Comparison of ENCODE assay signal across 25 cellular contexts in the genomic region with DNA sequence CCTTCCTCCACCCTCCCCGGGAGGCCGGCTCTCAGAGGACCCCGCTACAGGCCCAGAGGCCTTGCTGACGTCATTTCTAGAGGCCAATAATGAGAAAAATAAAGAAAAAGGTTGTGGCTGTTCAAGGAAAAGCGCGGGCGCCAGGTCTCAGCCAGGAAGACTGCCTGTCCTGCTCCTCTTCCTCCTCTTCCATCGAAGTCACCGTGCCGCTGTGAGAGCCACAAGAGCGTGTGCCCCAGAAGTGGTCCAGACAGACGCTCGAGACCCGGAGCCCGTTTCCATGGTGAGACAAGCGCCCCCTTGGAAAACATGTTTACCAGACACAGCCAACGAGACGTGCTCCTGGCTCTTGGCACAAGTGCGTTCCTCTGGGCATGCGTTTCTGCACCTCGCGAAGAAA.
A peak's percentile ranks its signal among the peaks of the same experiment; 100 is the strongest.
DNase-seq lines count a peak whose midpoint lies in the region; ATAC-seq and TF ChIP-seq lines count a peak whose summit lies in the region.
"Had no signal": no experiment of that assay in that cellular context is flagged by ENCODE, and none has a peak within 500 bp of the region (broad histone marks: within the 10 kb centered on the region; RNA-seq: fewer than 3 reads in every experiment).

No MANE protein-coding gene starts in this region.

- POLR2A ChIA-PET in activated CD4-positive, alpha-beta T cell treated with anti-CD3 and anti-CD28 coated beads for 36 hours (lab: Charles Lee), result no interaction called here

- H3K36me3 ChIP-seq in BLaER1, result peaks cover 58% of the 10 kb centered on the region

- peak overlapping the region; percentile 62 for H3K4me2 ChIP-seq in BLaER1

- H3K27ac Mint-ChIP-seq in activated CD4-positive, alpha-beta T cell treated with anti-CD3 and anti-CD28 coated beads for 36 hours, result no peak overlapping the region
- peak overlapping the region in 3 of 5 experiments; percentile 77 to 95 (median 80) for H3K27ac Mint-ChIP-seq in brain
- H3K27ac Mint-ChIP-seq in stimulated activated effector memory CD8-positive, alpha-beta T cell treated with anti-CD3 and anti-CD28 coated beads, Interleukin-12 subunit alpha, Interleukin-12 subunit beta, amount 100 ng/mL, for 72 hours, result no peak overlapping the region
- H3K27ac Mint-ChIP-seq: activated B cell treated with CpG ODN at 0.5 μM for 24 hours; activated CD4-positive, alpha-beta memory T cell treated with anti-CD3 and anti-CD28 coated beads, Interleukin-2, amount 10 ng/mL, durations not matched to agents 7 days and 5 days; activated naive CD4-positive, alpha-beta T cell treated with anti-CD3 and anti-CD28 coated beads, Interleukin-2, amount 50 U/mL, for 24 hours; HFFc6; IgD-negative memory B cell had no signal

- no peaks in the 10 kb centered on the region for H3K27me3 ChIP-seq in BLaER1
- H3K27me3 ChIP-seq: ascending aorta had no signal

- no peak for ATAC-seq in activated CD4-positive, alpha-beta T cell treated with anti-CD3 and anti-CD28 coated beads for 36 hours
- ATAC-seq in omental fat pad (ENCODE audit: low FRiP score) (no peak), HG02571 (IDR thresholded peaks at IDR 0.05; ENCODE audit: unreplicated experiment) (no peak)
- no peak for ATAC-seq in stimulated activated effector memory CD8-positive, alpha-beta T cell treated with anti-CD3 and anti-CD28 coated beads, Interleukin-12 subunit alpha, Interleukin-12 subunit beta, amount 100 ng/mL, for 72 hours

- peaks cover 57% of the 10 kb centered on the region for H4K20me1 ChIP-seq in BLaER1

- CTCF ChIA-PET in activated CD4-positive, alpha-beta T cell treated with anti-CD3 and anti-CD28 coated beads for 36 hours (lab: Charles Lee), result no interaction called here

- H3K4me1 Mint-ChIP-seq in activated CD4-positive, alpha-beta T cell treated with anti-CD3 and anti-CD28 coated beads for 36 hours, result peaks cover 6% of the 10 kb centered on the region
- H3K4me1 Mint-ChIP-seq in brain, result peaks cover 48% of the 10 kb centered on the region
- no peaks in the 10 kb centered on the region for H3K4me1 Mint-ChIP-seq in stimulated activated effector memory CD8-positive, alpha-beta T cell treated with anti-CD3 and anti-CD28 coated beads, Interleukin-12 subunit alpha, Interleukin-12 subunit beta, amount 100 ng/mL, for 72 hours
- H3K4me1 Mint-ChIP-seq: activated CD4-positive, alpha-beta memory T cell treated with anti-CD3 and anti-CD28 coated beads, Interleukin-2, amount 10 ng/mL, durations not matched to agents 7 days and 5 days; IgD-negative memory B cell had no signal

- intact Hi-C loops in activated CD4-positive, alpha-beta T cell treated with anti-CD3 and anti-CD28 coated beads for 36 hours (cut with DNase I, micrococcal nuclease), result no loop called here

- peaks cover 17% of the 10 kb centered on the region for H3K9me3 ChIP-seq in BLaER1
- H3K9me3 ChIP-seq: ascending aorta had no signal

- H3K4me3 ChIP-seq in BLaER1, result no peak overlapping the region
- H3K4me3 ChIP-seq: ascending aorta had no signal

- peak; percentile 2 for DNase-seq in activated CD4-positive, alpha-beta T cell treated with anti-CD3 and anti-CD28 coated beads for 36 hours
- DNase-seq in activated CD4-positive, alpha-beta T cell treated with anti-CD3 and anti-CD28 coated beads for 4 hours, result no peak
- DNase-seq in omental fat pad (ENCODE audit: low spot score) (peak; percentile 11), SW480 (ENCODE audit: low spot score) (no peak)
- no peak for DNase-seq in stimulated activated effector memory CD8-positive, alpha-beta T cell treated with anti-CD3 and anti-CD28 coated beads, Interleukin-12 subunit alpha, Interleukin-12 subunit beta, amount 100 ng/mL, for 72 hours (ENCODE audit: low spot score in 2 of 2)
- DNase-seq: 8988T; activated B cell treated with CpG ODN at 0.5 μM for 24 hours; activated CD4-positive, alpha-beta memory T cell treated with anti-CD3 and anti-CD28 coated beads, Interleukin-2, amount 10 ng/mL, durations not matched to agents 7 days and 5 days; activated T-cell treated with anti-CD3 and anti-CD28 coated beads, Interleukin-2, amount 50 U/mL, for 1 hour; CD8-positive, alpha-beta memory T cell; HFFc6; mesendoderm; NCI-H2081; NCI-H446 treated with DMSO at 0.1 percent for 48 hours; OCI-M1; stimulated activated CD4-positive, alpha-beta T cell treated with anti-CD3 and anti-CD28 coated beads, Interleukin-15, amount 100 ng/mL, for 24 hours; trophoblast cell had no signal

- no peaks in the 10 kb centered on the region for H3K9me3 Mint-ChIP-seq in activated CD4-positive, alpha-beta T cell treated with anti-CD3 and anti-CD28 coated beads for 36 hours (ENCODE audit: low read depth)
- H3K9me3 Mint-ChIP-seq in brain, result peaks cover 0 to 13% (median 3%) of the 10 kb centered on the region in 5 experiments
- no peaks in the 10 kb centered on the region for H3K9me3 Mint-ChIP-seq in stimulated activated effector memory CD8-positive, alpha-beta T cell treated with anti-CD3 and anti-CD28 coated beads, Interleukin-12 subunit alpha, Interleukin-12 subunit beta, amount 100 ng/mL, for 72 hours
- H3K9me3 Mint-ChIP-seq: activated B cell treated with CpG ODN at 0.5 μM for 24 hours; activated naive CD4-positive, alpha-beta T cell treated with anti-CD3 and anti-CD28 coated beads, Interleukin-2, amount 50 U/mL, for 24 hours; CD8-positive, alpha-beta memory T cell; central memory CD8-positive, alpha-beta T cell; HFFc6 had no signal

- TF ChIP-seq CTCF in brain (conservative IDR thresholded peaks at IDR 0.05) (no peak), omental fat pad (IDR thresholded peaks at IDR 0.05) (no peak)

- no peak overlapping the region for H3K4me3 Mint-ChIP-seq in activated CD4-positive, alpha-beta T cell treated with anti-CD3 and anti-CD28 coated beads for 36 hours
- no peak overlapping the region for H3K4me3 Mint-ChIP-seq in brain
- H3K4me3 Mint-ChIP-seq in stimulated activated effector memory CD8-positive, alpha-beta T cell treated with anti-CD3 and anti-CD28 coated beads, Interleukin-12 subunit alpha, Interleukin-12 subunit beta, amount 100 ng/mL, for 72 hours, result no peak overlapping the region
- H3K4me3 Mint-ChIP-seq: activated B cell treated with CpG ODN at 0.5 μM for 24 hours; activated CD4-positive, alpha-beta memory T cell treated with anti-CD3 and anti-CD28 coated beads, Interleukin-2, amount 10 ng/mL, durations not matched to agents 7 days and 5 days; activated naive CD4-positive, alpha-beta T cell treated with anti-CD3 and anti-CD28 coated beads, Interleukin-2, amount 50 U/mL, for 24 hours; CD8-positive, alpha-beta memory T cell; central memory CD8-positive, alpha-beta T cell; HFFc6; IgD-negative memory B cell had no signal

- peaks cover 30% of the 10 kb centered on the region for H3K36me3 Mint-ChIP-seq in activated CD4-positive, alpha-beta T cell treated with anti-CD3 and anti-CD28 coated beads for 36 hours (ENCODE audit: low read depth)
- H3K36me3 Mint-ChIP-seq in brain, result peaks cover 53% of the 10 kb centered on the region
- peaks cover 35% of the 10 kb centered on the region for H3K36me3 Mint-ChIP-seq in stimulated activated effector memory CD8-positive, alpha-beta T cell treated with anti-CD3 and anti-CD28 coated beads, Interleukin-12 subunit alpha, Interleukin-12 subunit beta, amount 100 ng/mL, for 72 hours

- peak overlapping the region; percentile 28; the same call in 1 of the 2 replicates for H3K27ac ChIP-seq in BLaER1
- H3K27ac ChIP-seq: ascending aorta, parathyroid adenoma had no signal

- no peaks in the 10 kb centered on the region for H3K27me3 Mint-ChIP-seq in activated CD4-positive, alpha-beta T cell treated with anti-CD3 and anti-CD28 coated beads for 36 hours
- no peaks in the 10 kb centered on the region for H3K27me3 Mint-ChIP-seq in brain
- H3K27me3 Mint-ChIP-seq: activated B cell treated with CpG ODN at 0.5 μM for 24 hours; activated CD4-positive, alpha-beta memory T cell treated with anti-CD3 and anti-CD28 coated beads, Interleukin-2, amount 10 ng/mL, durations not matched to agents 7 days and 5 days; activated naive CD4-positive, alpha-beta T cell treated with anti-CD3 and anti-CD28 coated beads, Interleukin-2, amount 50 U/mL, for 24 hours; CD8-positive, alpha-beta memory T cell; central memory CD8-positive, alpha-beta T cell; IgD-negative memory B cell had no signal

- H3K4me1 ChIP-seq in BLaER1, result peaks cover 45% of the 10 kb centered on the region
- H3K4me1 ChIP-seq: ascending aorta, parathyroid adenoma had no signal

- no peak overlapping the region for H3K9ac ChIP-seq in BLaER1
- H3K9ac ChIP-seq: parathyroid adenoma had no signal

Comparison
In these comparisons a context has a peak if more than half of its experiments do, and no peak if none do; other contexts are left out.
1. DNase-seq: peak in activated CD4-positive, alpha-beta T cell treated with anti-CD3 and anti-CD28 coated beads for 36 hours (single experiment) and omental fat pad (single experiment); none in activated CD4-positive, alpha-beta T cell treated with anti-CD3 and anti-CD28 coated beads for 4 hours (0 of 2), stimulated activated effector memory CD8-positive, alpha-beta T cell treated with anti-CD3 and anti-CD28 coated beads, Interleukin-12 subunit alpha, Interleukin-12 subunit beta, amount 100 ng/mL, for 72 hours (0 of 2) and SW480 (single experiment).
2. H3K27ac Mint-ChIP-seq: peak in brain (3 of 5); none in activated CD4-positive, alpha-beta T cell treated with anti-CD3 and anti-CD28 coated beads for 36 hours (single experiment) and stimulated activated effector memory CD8-positive, alpha-beta T cell treated with anti-CD3 and anti-CD28 coated beads, Interleukin-12 subunit alpha, Interleukin-12 subunit beta, amount 100 ng/mL, for 72 hours (single experiment).